Comparison of ENCODE assay signal across 16 cellular contexts in the genomic region with DNA sequence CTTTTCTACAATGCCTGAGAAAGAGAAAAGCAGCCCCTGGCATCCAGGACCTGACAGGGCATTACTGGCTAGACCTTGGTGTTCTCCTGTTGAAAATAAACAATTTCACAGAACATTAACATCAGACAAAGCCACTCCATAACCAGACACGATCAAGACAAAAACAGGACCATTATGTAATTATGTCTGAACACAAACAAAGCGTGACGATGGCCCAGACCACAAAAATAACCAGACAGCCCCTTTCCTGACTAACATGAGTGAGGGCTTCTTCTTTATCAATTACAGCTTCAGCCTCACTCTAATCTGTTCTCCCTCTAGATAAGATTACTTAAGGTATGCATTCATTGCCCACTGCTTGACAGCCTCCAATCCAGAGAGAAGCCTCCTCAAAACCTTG.
DNase-seq lines count a peak whose midpoint lies in the region; ATAC-seq, FAIRE-seq and TF ChIP-seq lines count a peak whose summit lies in the region.
"Had no signal": no experiment of that assay in that cellular context is flagged by ENCODE, and none has a peak within 500 bp of the region (broad histone marks: within the 10 kb centered on the region; RNA-seq: fewer than 3 reads in every experiment).

No MANE protein-coding gene starts in this region.

- H3K9me3 Mint-ChIP-seq in nephron: peaks cover 7% of the 10 kb centered on the region
- H3K9me3 Mint-ChIP-seq: activated CD4-positive, alpha-beta memory T cell treated with anti-CD3 and anti-CD28 coated beads, Interleukin-2, amount 10 ng/mL, durations not matched to agents 7 days and 5 days; activated naive CD8-positive, alpha-beta T cell treated with anti-CD3 and anti-CD28 coated beads, Interleukin-2, amount 10 ng/mL, durations not matched to agents 7 days and 5 days had no signal

- no peak overlapping the region for H3K18ac ChIP-seq in trophoblast cell (ENCODE audit: low read length)

- no peak overlapping the region for H2AK5ac ChIP-seq in trophoblast cell (ENCODE audit: low read length)

- H3K79me1 ChIP-seq in trophoblast cell (ENCODE audit: low read length): no peaks in the 10 kb centered on the region

- H4K91ac ChIP-seq in trophoblast cell (ENCODE audit: low read depth, low read length): no peak overlapping the region

- H4K12ac ChIP-seq in trophoblast cell (ENCODE audit: low read depth, low read length): no peak overlapping the region

- H2BK5ac ChIP-seq in trophoblast cell (ENCODE audit: low read depth, low read length, poor library complexity): no peak overlapping the region

- no peak overlapping the region for H3K4me2 ChIP-seq in DND-41 (ENCODE audit: insufficient read depth, low read length)
- H3K4me2 ChIP-seq in trophoblast cell (ENCODE audit: low read length): no peak overlapping the region
- H3K4me2 ChIP-seq: smooth muscle cell had no signal

- DNase-seq in DND-41 (no peak), NCI-H345 (lab: John Stamatoyannopoulos, UW) (peak; percentile 43), amniotic epithelial cell (ENCODE audit: low read depth) (peak; percentile 3), trophoblast cell (no peak), kidney (no peak)
- DNase-seq: activated CD4-positive, alpha-beta memory T cell treated with anti-CD3 and anti-CD28 coated beads, Interleukin-2, amount 10 ng/mL, durations not matched to agents 7 days and 5 days; activated naive CD8-positive, alpha-beta T cell treated with anti-CD3 and anti-CD28 coated beads, Interleukin-2, amount 10 ng/mL, durations not matched to agents 7 days and 5 days; H9; thyroid gland had no signal

- H3K4me1 ChIP-seq in DND-41 (ENCODE audit: insufficient read depth, low read length) (peaks cover 10% of the 10 kb centered on the region), trophoblast cell (ENCODE audit: control insufficient read depth in 1 of 2, insufficient read depth in 2 of 2, low read length in 2 of 2) (no peaks in the 10 kb centered on the region), kidney (ENCODE audit: control insufficient read depth in 1 of 2, insufficient read depth in 1 of 2, low read depth in 1 of 2, low read length in 2 of 2) (no peaks in the 10 kb centered on the region)
- H3K4me1 ChIP-seq: thyroid gland had no signal

- H2BK12ac ChIP-seq in trophoblast cell (ENCODE audit: low read length): no peak overlapping the region

- H3K27ac ChIP-seq in DND-41 (ENCODE audit: low read length): no peak overlapping the region
- no peak overlapping the region for H3K27ac ChIP-seq in trophoblast cell (ENCODE audit: low read depth, low read length)
- H3K27ac ChIP-seq in kidney (ENCODE audit: low read depth in 2 of 2, low read length in 2 of 2): no peak overlapping the region
- H3K27ac ChIP-seq: thyroid gland had no signal

- no peak overlapping the region for H3K23ac ChIP-seq in trophoblast cell (ENCODE audit: low read length)

- peaks cover 28% of the 10 kb centered on the region for H3K4me1 Mint-ChIP-seq in nephron
- H3K4me1 Mint-ChIP-seq: activated CD4-positive, alpha-beta memory T cell treated with anti-CD3 and anti-CD28 coated beads, Interleukin-2, amount 10 ng/mL, durations not matched to agents 7 days and 5 days; activated naive CD8-positive, alpha-beta T cell treated with anti-CD3 and anti-CD28 coated beads, Interleukin-2, amount 10 ng/mL, durations not matched to agents 7 days and 5 days; H9; WTC11 had no signal

- no peaks in the 10 kb centered on the region for H3K27me3 Mint-ChIP-seq in nephron (ENCODE audit: low read depth)
- H3K27me3 Mint-ChIP-seq: activated CD4-positive, alpha-beta memory T cell treated with anti-CD3 and anti-CD28 coated beads, Interleukin-2, amount 10 ng/mL, durations not matched to agents 7 days and 5 days; activated naive CD8-positive, alpha-beta T cell treated with anti-CD3 and anti-CD28 coated beads, Interleukin-2, amount 10 ng/mL, durations not matched to agents 7 days and 5 days; progenitor cell of endocrine pancreas had no signal

- H3K27ac Mint-ChIP-seq in nephron: peak overlapping the region in 2 of 3 experiments; percentile 71 to 81
- H3K27ac Mint-ChIP-seq: activated CD4-positive, alpha-beta memory T cell treated with anti-CD3 and anti-CD28 coated beads, Interleukin-2, amount 10 ng/mL, durations not matched to agents 7 days and 5 days; activated naive CD8-positive, alpha-beta T cell treated with anti-CD3 and anti-CD28 coated beads, Interleukin-2, amount 10 ng/mL, durations not matched to agents 7 days and 5 days; H9; progenitor cell of endocrine pancreas; WTC11 had no signal

- H3K4me3 ChIP-seq in DND-41 (ENCODE audit: low read depth in 1 of 2, low read length in 2 of 2) (no peak overlapping the region), trophoblast cell (ENCODE audit: low read depth, low read length) (no peak overlapping the region), kidney (ENCODE audit: low read length in 2 of 2) (no peak overlapping the region)
- H3K4me3 ChIP-seq: lung, smooth muscle cell, thyroid gland had no signal

- no peak overlapping the region for H3K4me3 Mint-ChIP-seq in nephron
- H3K4me3 Mint-ChIP-seq: activated CD4-positive, alpha-beta memory T cell treated with anti-CD3 and anti-CD28 coated beads, Interleukin-2, amount 10 ng/mL, durations not matched to agents 7 days and 5 days; activated naive CD8-positive, alpha-beta T cell treated with anti-CD3 and anti-CD28 coated beads, Interleukin-2, amount 10 ng/mL, durations not matched to agents 7 days and 5 days; H9; WTC11 had no signal

- H2BK120ac ChIP-seq in trophoblast cell (ENCODE audit: insufficient read depth, low read length, poor library complexity): no peak overlapping the region

- H3K36me3 ChIP-seq in DND-41 (ENCODE audit: insufficient read depth, low read length) (no peaks in the 10 kb centered on the region), trophoblast cell (ENCODE audit: control insufficient read depth in 1 of 2, insufficient read depth in 2 of 2, low read length in 2 of 2) (no peaks in the 10 kb centered on the region), kidney (ENCODE audit: control insufficient read depth in 1 of 2, insufficient read depth in 2 of 2, low read length in 2 of 2) (no peaks in the 10 kb centered on the region)
- H3K36me3 ChIP-seq: thyroid gland had no signal

- no peak overlapping the region for H4K8ac ChIP-seq in trophoblast cell (ENCODE audit: low read depth, low read length)

- intact Hi-C loops in kidney (cut with DNase I): no loop called here

- H3K36me3 Mint-ChIP-seq in nephron (ENCODE audit: low read depth): no peaks in the 10 kb centered on the region
- H3K36me3 Mint-ChIP-seq: activated naive CD8-positive, alpha-beta T cell treated with anti-CD3 and anti-CD28 coated beads, Interleukin-2, amount 10 ng/mL, durations not matched to agents 7 days and 5 days had no signal

- ATAC-seq in DND-41 (ENCODE audit: insufficient read depth, low read depth): no peak
- ATAC-seq in GM19395 (IDR thresholded peaks at IDR 0.05; ENCODE audit: unreplicated experiment): no peak
- ATAC-seq: WTC11 had no signal

- peaks cover 4% of the 10 kb centered on the region for H3K9me3 ChIP-seq in DND-41 (ENCODE audit: insufficient read depth, low read length, severe bottlenecking)
- no peaks in the 10 kb centered on the region for H3K9me3 ChIP-seq in trophoblast cell (ENCODE audit: insufficient read depth, low read depth, low read length)
- no peaks in the 10 kb centered on the region for H3K9me3 ChIP-seq in kidney (ENCODE audit: control insufficient read depth in 1 of 2, low read length in 2 of 2)
- H3K9me3 ChIP-seq: thyroid gland had no signal

- H3K27me3 ChIP-seq in DND-41 (ENCODE audit: insufficient read depth, low read length, poor library complexity): no peaks in the 10 kb centered on the region
- no peaks in the 10 kb centered on the region for H3K27me3 ChIP-seq in trophoblast cell (ENCODE audit: insufficient read depth, low read length)
- H3K27me3 ChIP-seq: thyroid gland had no signal

- no peaks in the 10 kb centered on the region for H4K20me1 ChIP-seq in DND-41 (ENCODE audit: insufficient read depth, low read length)

- WGBS in trophoblast cell (ENCODE audit: extremely low coverage, insufficient coverage, insufficient read length): no CpG with 5 or more reads among the region's 3 CpGs

- no peaks in the 10 kb centered on the region for H3K79me2 ChIP-seq in DND-41 (ENCODE audit: insufficient read depth, low read length)
- no peaks in the 10 kb centered on the region for H3K79me2 ChIP-seq in trophoblast cell (ENCODE audit: control insufficient read depth, insufficient read depth, low read length, poor library complexity)

- H3K9ac ChIP-seq in DND-41 (ENCODE audit: low read depth, low read length) (no peak overlapping the region), trophoblast cell (ENCODE audit: low read length) (no peak overlapping the region), kidney (ENCODE audit: low read length in 2 of 2) (no peak overlapping the region)

- no peak overlapping the region for H3K4ac ChIP-seq in trophoblast cell (ENCODE audit: low read depth, low read length)

- TF ChIP-seq CTCF in DND-41 (IDR thresholded peaks at IDR 0.05; ENCODE audit: borderline replicate concordance, extremely low read depth, low read length, poor library complexity, severe bottlenecking) (no peak), nephron (IDR thresholded peaks at IDR 0.05; ENCODE audit: unreplicated experiment in 3 of 3) (no peak), kidney (IDR thresholded peaks at IDR 0.05; ENCODE audit: borderline replicate concordance, extremely low read depth, insufficient read depth) (no peak)

- H3K14ac ChIP-seq in trophoblast cell (ENCODE audit: low read length): no peak overlapping the region

- no peak for FAIRE-seq in kidney (lab: Jason Lieb, UNC)
- FAIRE-seq: HTR-8/SVneo had no signal

- peak overlapping the region; percentile 11 for H2AFZ ChIP-seq in DND-41 (ENCODE audit: low read depth, low read length)
- no peak overlapping the region for H2AFZ ChIP-seq in trophoblast cell (ENCODE audit: insufficient read depth, low read length, poor library complexity)

Comparison
In these comparisons a context has a peak if more than half of its experiments do, and no peak if none do; other contexts are left out.
1. DNase-seq: peak in NCI-H345 (single experiment) and amniotic epithelial cell (single experiment); none in DND-41 (single experiment), trophoblast cell (0 of 2) and kidney (single experiment).